ENCODE assay signal across 1 cellular context in genomic region chr5:169701910-169702451, GRCh38.
TF ChIP-seq lines count a peak whose summit lies in the region.

No MANE protein-coding gene starts in this region.

TF ChIP-seq in H1, 55 proteins besides CTCF, POLR2A, EP300 and RAD21 (continued from another document):
- TF ChIP-seq, protein P1, sequence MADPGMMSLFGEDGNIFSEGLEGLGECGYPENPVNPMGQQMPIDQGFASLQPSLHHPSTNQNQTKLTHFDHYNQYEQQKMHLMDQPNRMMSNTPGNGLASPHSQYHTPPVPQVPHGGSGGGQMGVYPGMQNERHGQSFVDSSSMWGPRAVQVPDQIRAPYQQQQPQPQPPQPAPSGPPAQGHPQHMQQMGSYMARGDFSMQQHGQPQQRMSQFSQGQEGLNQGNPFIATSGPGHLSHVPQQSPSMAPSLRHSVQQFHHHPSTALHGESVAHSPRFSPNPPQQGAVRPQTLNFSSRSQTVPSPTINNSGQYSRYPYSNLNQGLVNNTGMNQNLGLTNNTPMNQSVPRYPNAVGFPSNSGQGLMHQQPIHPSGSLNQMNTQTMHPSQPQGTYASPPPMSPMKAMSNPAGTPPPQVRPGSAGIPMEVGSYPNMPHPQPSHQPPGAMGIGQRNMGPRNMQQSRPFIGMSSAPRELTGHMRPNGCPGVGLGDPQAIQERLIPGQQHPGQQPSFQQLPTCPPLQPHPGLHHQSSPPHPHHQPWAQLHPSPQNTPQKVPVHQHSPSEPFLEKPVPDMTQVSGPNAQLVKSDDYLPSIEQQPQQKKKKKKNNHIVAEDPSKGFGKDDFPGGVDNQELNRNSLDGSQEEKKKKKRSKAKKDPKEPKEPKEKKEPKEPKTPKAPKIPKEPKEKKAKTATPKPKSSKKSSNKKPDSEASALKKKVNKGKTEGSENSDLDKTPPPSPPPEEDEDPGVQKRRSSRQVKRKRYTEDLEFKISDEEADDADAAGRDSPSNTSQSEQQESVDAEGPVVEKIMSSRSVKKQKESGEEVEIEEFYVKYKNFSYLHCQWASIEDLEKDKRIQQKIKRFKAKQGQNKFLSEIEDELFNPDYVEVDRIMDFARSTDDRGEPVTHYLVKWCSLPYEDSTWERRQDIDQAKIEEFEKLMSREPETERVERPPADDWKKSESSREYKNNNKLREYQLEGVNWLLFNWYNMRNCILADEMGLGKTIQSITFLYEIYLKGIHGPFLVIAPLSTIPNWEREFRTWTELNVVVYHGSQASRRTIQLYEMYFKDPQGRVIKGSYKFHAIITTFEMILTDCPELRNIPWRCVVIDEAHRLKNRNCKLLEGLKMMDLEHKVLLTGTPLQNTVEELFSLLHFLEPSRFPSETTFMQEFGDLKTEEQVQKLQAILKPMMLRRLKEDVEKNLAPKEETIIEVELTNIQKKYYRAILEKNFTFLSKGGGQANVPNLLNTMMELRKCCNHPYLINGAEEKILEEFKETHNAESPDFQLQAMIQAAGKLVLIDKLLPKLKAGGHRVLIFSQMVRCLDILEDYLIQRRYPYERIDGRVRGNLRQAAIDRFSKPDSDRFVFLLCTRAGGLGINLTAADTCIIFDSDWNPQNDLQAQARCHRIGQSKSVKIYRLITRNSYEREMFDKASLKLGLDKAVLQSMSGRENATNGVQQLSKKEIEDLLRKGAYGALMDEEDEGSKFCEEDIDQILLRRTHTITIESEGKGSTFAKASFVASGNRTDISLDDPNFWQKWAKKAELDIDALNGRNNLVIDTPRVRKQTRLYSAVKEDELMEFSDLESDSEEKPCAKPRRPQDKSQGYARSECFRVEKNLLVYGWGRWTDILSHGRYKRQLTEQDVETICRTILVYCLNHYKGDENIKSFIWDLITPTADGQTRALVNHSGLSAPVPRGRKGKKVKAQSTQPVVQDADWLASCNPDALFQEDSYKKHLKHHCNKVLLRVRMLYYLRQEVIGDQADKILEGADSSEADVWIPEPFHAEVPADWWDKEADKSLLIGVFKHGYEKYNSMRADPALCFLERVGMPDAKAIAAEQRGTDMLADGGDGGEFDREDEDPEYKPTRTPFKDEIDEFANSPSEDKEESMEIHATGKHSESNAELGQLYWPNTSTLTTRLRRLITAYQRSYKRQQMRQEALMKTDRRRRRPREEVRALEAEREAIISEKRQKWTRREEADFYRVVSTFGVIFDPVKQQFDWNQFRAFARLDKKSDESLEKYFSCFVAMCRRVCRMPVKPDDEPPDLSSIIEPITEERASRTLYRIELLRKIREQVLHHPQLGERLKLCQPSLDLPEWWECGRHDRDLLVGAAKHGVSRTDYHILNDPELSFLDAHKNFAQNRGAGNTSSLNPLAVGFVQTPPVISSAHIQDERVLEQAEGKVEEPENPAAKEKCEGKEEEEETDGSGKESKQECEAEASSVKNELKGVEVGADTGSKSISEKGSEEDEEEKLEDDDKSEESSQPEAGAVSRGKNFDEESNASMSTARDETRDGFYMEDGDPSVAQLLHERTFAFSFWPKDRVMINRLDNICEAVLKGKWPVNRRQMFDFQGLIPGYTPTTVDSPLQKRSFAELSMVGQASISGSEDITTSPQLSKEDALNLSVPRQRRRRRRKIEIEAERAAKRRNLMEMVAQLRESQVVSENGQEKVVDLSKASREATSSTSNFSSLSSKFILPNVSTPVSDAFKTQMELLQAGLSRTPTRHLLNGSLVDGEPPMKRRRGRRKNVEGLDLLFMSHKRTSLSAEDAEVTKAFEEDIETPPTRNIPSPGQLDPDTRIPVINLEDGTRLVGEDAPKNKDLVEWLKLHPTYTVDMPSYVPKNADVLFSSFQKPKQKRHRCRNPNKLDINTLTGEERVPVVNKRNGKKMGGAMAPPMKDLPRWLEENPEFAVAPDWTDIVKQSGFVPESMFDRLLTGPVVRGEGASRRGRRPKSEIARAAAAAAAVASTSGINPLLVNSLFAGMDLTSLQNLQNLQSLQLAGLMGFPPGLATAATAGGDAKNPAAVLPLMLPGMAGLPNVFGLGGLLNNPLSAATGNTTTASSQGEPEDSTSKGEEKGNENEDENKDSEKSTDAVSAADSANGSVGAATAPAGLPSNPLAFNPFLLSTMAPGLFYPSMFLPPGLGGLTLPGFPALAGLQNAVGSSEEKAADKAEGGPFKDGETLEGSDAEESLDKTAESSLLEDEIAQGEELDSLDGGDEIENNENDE (IDR thresholded peaks at IDR 0.05; ENCODE audit: insufficient replicate concordance, low read length), result no peak
- TF ChIP-seq POLR2AphosphoS5 (IDR thresholded peaks at IDR 0.05; ENCODE audit: low read depth, low read length) (no peak), NRF1 (IDR thresholded peaks at IDR 0.05; ENCODE audit: low read depth, low read length) (no peak), SIX5 (IDR thresholded peaks at IDR 0.05; ENCODE audit: low read depth, low read length) (no peak), CTBP2 (IDR thresholded peaks at IDR 0.05; ENCODE audit: borderline replicate concordance, insufficient read depth, insufficient read length, low read length) (no peak)
